In the genomic region with DNA sequence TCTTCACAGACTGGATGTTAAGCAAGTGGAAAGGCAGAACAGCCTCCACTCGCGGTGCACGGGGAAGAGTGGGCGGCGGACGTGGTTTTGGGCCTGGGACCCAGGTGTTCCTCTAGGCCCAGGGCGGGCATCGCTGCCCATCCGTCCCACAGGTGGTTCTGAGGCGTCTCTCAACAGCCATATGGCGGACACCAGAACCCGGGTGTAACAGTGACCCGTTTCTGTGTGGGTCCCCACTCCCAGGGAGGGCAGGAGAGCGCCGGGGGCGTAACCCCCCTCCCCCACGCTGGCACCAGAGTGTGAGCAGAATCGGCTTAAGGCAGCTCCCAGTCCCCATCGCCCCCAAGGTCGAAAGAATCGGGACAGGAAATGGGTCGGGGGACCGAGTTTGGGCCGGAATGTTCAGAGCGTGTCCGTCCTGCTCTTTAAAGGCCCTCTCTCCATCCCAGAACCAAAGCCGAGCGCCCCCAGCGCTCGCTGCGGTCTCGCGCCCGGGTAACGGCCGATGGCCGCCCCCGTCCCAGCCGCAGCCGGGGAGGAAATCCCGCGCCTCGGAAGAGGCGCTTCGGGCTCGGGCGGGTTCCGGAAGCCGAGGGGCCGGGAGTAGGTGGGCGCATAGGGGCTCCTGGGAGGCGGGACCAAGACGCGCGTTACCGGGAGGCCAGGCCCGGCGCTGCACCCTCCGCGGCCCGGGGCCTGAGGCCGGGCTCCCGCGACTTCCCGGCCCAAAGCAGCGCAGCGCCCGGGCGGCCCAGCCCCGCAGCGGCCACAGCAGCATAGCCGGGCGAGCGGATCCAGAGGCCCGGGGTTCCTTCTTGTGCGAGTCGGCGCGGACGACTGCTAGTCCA, we compare ENCODE assay signal across 8 cellular contexts. TPM values are rescaled to one million over a fixed set of nuclear protein-coding genes. Genes with fewer than 3 reads are reported as not detected.
DNase-seq lines count a peak whose midpoint lies in the region; ATAC-seq lines count a peak whose summit lies in the region.

A gene (minus strand): TSS at position 839 of the 848 bp plus-strand sequence. CDS start 61 bp downstream, at position 778.

- DNase-seq in NCI-H748 (lab: John Stamatoyannopoulos, UW; ENCODE audit: unreplicated experiment) (peak; percentile 81), NCI-H748 treated with DMSO at 0.1 percent for 48 hours (lab: John Stamatoyannopoulos, UW) (no peak), NCI-H1092 (lab: John Stamatoyannopoulos, UW) (peak; percentile 73), dermis blood vessel endothelial cell (peak; percentile 71), left kidney (ENCODE audit: low read depth, low spot score) (peak; percentile 95)
- peak; percentile 54 to 60 for DNase-seq in activated CD4-positive, alpha-beta T cell treated with anti-CD3 and anti-CD28 coated beads, Interleukin-2, amount 50 U/mL, for 4 hours
- DNase-seq in stimulated activated CD4-positive, alpha-beta T cell treated with anti-CD3 and anti-CD28 coated beads, Interleukin-15, amount 100 ng/mL, for 48 hours (ENCODE audit: low read depth in 2 of 2), result peak; percentile 55 to 63

- no peak for ATAC-seq in GM21529 (IDR thresholded peaks at IDR 0.05; ENCODE audit: unreplicated experiment)

RNA-seq across cellular contexts. Expression of the gene that starts here (rescaled TPM):
- 41.0 and 46.5 TPM in 2 replicates for total RNA-seq in dermis blood vessel endothelial cell
